21 cellular contexts compared by ENCODE assay signal in genomic region chr11:60349990-60350389, GRCh38. TPM values are rescaled to one million over a fixed set of nuclear protein-coding genes. Genes with fewer than 3 reads are reported as not detected.
A peak's percentile ranks its signal among the peaks of the same experiment; 100 is the strongest.
DNase-seq lines count a peak whose midpoint lies in the region; ATAC-seq and TF ChIP-seq lines count a peak whose summit lies in the region.
"Had no signal": no experiment of that assay in that cellular context is flagged by ENCODE, and none has a peak within 500 bp of the region (broad histone marks: within the 10 kb centered on the region; RNA-seq: fewer than 3 reads in every experiment).

No MANE protein-coding gene starts in this region.

- intact Hi-C loops in Right ventricle myocardium superior (cut with DNase I) = no loop called here
- intact Hi-C loops in Right ventricle myocardium inferior (cut with DNase I) = no loop called here

- no peaks in the 10 kb centered on the region for H3K4me1 Mint-ChIP-seq in glutamatergic neuron (ENCODE audit: low read depth, unreplicated experiment)

- H3K4me3 Mint-ChIP-seq in glutamatergic neuron (ENCODE audit: unreplicated experiment) = no peak overlapping the region
- H3K4me3 Mint-ChIP-seq: CD8-positive, alpha-beta T cell had no signal

- H3K36me3 Mint-ChIP-seq in glutamatergic neuron (ENCODE audit: unreplicated experiment) = no peaks in the 10 kb centered on the region
- H3K36me3 Mint-ChIP-seq: CD8-positive, alpha-beta T cell had no signal

- H3K27me3 Mint-ChIP-seq in glutamatergic neuron (ENCODE audit: unreplicated experiment) = no peaks in the 10 kb centered on the region

- ATAC-seq in Right ventricle myocardium superior (ENCODE audit: poor library complexity) (peak; percentile 39), Right ventricle myocardium inferior (no peak)
- ATAC-seq: CD8-positive, alpha-beta T cell; HCT116 had no signal

- DNase-seq in Right ventricle myocardium superior = no peak
- no peak for DNase-seq in Right ventricle myocardium inferior (ENCODE audit: missing footprints)
- DNase-seq in MV-4-11 (lab: John Stamatoyannopoulos, UW) = peak; percentile 79
- DNase-seq in caudate nucleus (lab: John Stamatoyannopoulos, UW) = no peak
- no peak for DNase-seq in stimulated activated CD4-positive, alpha-beta T cell treated with anti-CD3 and anti-CD28 coated beads, Interleukin-1b, Interleukin-23, amount 100 ng/mL, for 48 hours
- DNase-seq in NCI-H526 treated with DMSO at 0.1 percent for 48 hours (lab: John Stamatoyannopoulos, UW) = no peak
- no peak for DNase-seq in NCI-H1105 treated with DMSO at 0.1 percent for 48 hours (lab: John Stamatoyannopoulos, UW)
- DNase-seq in glutamatergic neuron = no peak
- DNase-seq: Calu3; CD8-positive, alpha-beta T cell; DMS53; EL; GOT3; KG1; NCI-H1092 treated with DMSO at 0.1 percent for 48 hours; NCI-H2081; NCI-H446 treated with DMSO at 0.1 percent for 48 hours; PC-9 had no signal

- peak overlapping the region; percentile 49 for H3K27ac ChIP-seq in caudate nucleus (ENCODE audit: low read depth, low read length)
- H3K27ac ChIP-seq: BLaER1, PC-9 had no signal

- H3K27ac Mint-ChIP-seq in glutamatergic neuron (ENCODE audit: unreplicated experiment) = no peak overlapping the region
- H3K27ac Mint-ChIP-seq: CD8-positive, alpha-beta T cell had no signal

- H3K9me3 Mint-ChIP-seq in glutamatergic neuron (ENCODE audit: unreplicated experiment) = no peaks in the 10 kb centered on the region
- H3K9me3 Mint-ChIP-seq: CD8-positive, alpha-beta T cell had no signal

- TF ChIP-seq CTCF in glutamatergic neuron (IDR thresholded peaks at IDR 0.05; ENCODE audit: partially characterized antibody, unreplicated experiment) = no peak

RNA-seq across cellular contexts. Expression of gene MS4A6E, which starts 22.9 kb away (rescaled TPM):
- total RNA-seq in Right ventricle myocardium superior (not detected), Right ventricle myocardium inferior (not detected), glutamatergic neuron (ENCODE audit: unreplicated experiment) (not detected)
- total RNA-seq: A172; Calu3; CD8-positive, alpha-beta T cell; PC-9 had no signal

RNA-seq across cellular contexts. Expression of gene MS4A7, which starts 28.3 kb away (rescaled TPM):
- total RNA-seq in Right ventricle myocardium superior = 11.9 TPM
- 14.5 TPM for total RNA-seq in Right ventricle myocardium inferior
- not detected for total RNA-seq in glutamatergic neuron (ENCODE audit: unreplicated experiment)
- total RNA-seq: A172; Calu3; CD8-positive, alpha-beta T cell; PC-9 had no signal

RNA-seq across cellular contexts. Expression of gene MS4A14, which starts 46.3 kb away (rescaled TPM):
- total RNA-seq in Right ventricle myocardium superior (0.97 TPM), Right ventricle myocardium inferior (1.0 TPM), glutamatergic neuron (ENCODE audit: unreplicated experiment) (not detected)
- total RNA-seq: A172; Calu3; CD8-positive, alpha-beta T cell; PC-9 had no signal

Comparison
In these comparisons a context has a peak if more than half of its experiments do, and no peak if none do; other contexts are left out.
1. RNA of gene MS4A7, which starts 28.3 kb away (total RNA-seq): 14.5 TPM in Right ventricle myocardium inferior (single experiment) and 11.9 TPM in Right ventricle myocardium superior (single experiment); not detected in glutamatergic neuron (single experiment); every median in the first group is over 10 times any median in the second.